Comparison of ENCODE assay signal across 8 cellular contexts in genomic region chr12:2890388-2891239, GRCh38. TPM values are rescaled to one million over a fixed set of nuclear protein-coding genes. Genes with fewer than 3 reads are reported as not detected.
DNase-seq lines count a peak whose midpoint lies in the region; FAIRE-seq and TF ChIP-seq lines count a peak whose summit lies in the region.

TULP3 (plus strand) TSS chr12:2890891; CDS start chr12:2890948, 57 bp downstream.

- H3F3A ChIP-seq in Loucy (ENCODE audit: low read depth) (0 out of 2 replicates have a peak, but pooled peaks cover 2% of the 10 kb centered on the region), neural cell (ENCODE audit: insufficient read depth, low read length, poor library complexity, severe bottlenecking) (peaks cover 4% of the 10 kb centered on the region)

- H3K4me3 ChIP-seq in Loucy (ENCODE audit: low read length, poor library complexity, severe bottlenecking) = peak within 1 kb of the TSS; percentile 89
- H3K4me3 ChIP-seq in fibroblast of villous mesenchyme (ENCODE audit: low read depth, low read length) = peak within 1 kb of the TSS; percentile 87
- H3K4me3 ChIP-seq in neural cell (ENCODE audit: low read length) = peak within 1 kb of the TSS; percentile 84
- H3K4me3 ChIP-seq in stomach = peak within 1 kb of the TSS; percentile 73 to 97 (median 88)

- TF ChIP-seq POLR2A in H54 (IDR thresholded peaks at IDR 0.05; ENCODE audit: low read depth, low read length) (peak; percentile 92), stomach (IDR thresholded peaks at IDR 0.05) (peak in 2 of 4 donors; percentile 2 to 84)

- DNase-seq in ELR (ENCODE audit: low read depth) (peak; percentile 99), H54 (ENCODE audit: insufficient read length, low spot score) (peak; percentile 93), SHP77 (lab: John Stamatoyannopoulos, UW) (peak; percentile 86 to 88), activated gamma-delta T cell treated with Interleukin-2 at 50 U/mL for 16 hours (peak; percentile 99), fibroblast of villous mesenchyme (ENCODE audit: low read depth) (peak; percentile 98), stomach (peak; percentile 99)

- H3K79me2 ChIP-seq in Loucy (ENCODE audit: insufficient read depth, low read length) (peaks cover 11% of the 10 kb centered on the region), neural cell (replicated peaks; ENCODE audit: insufficient read depth, low read length) (peaks cover 11% of the 10 kb centered on the region)

- H3K36me3 ChIP-seq in Loucy (ENCODE audit: insufficient read depth, low read length) (peaks cover 9% of the 10 kb centered on the region; the same call in 1 of the 2 replicates), neural cell (ENCODE audit: insufficient read depth, low read length) (no peaks in the 10 kb centered on the region), stomach (peaks cover 2 to 22% (median 13%) of the 10 kb centered on the region in 4 donors)

- peaks cover 7% of the 10 kb centered on the region for H3K4me1 ChIP-seq in Loucy (ENCODE audit: insufficient read depth, low read length, poor library complexity, severe bottlenecking)
- H3K4me1 ChIP-seq in stomach = peaks cover 8 to 40% (median 24%) of the 10 kb centered on the region in 4 donors

- 0 to 1% (median 0%) methylated on average over 34 to 83 of the region's 83 CpGs for WGBS in stomach, 5 donors

- peak; percentile 83 for FAIRE-seq in H54 (lab: Jason Lieb, UNC)

- no peak for TF ChIP-seq RAD21 in neural cell (conservative IDR thresholded peaks at IDR 0.05)

- H3K9me2 ChIP-seq in Loucy (replicated peaks; ENCODE audit: low read depth, low read length) = no peaks in the 10 kb centered on the region
- no peaks in the 10 kb centered on the region for H3K9me2 ChIP-seq in neural cell (ENCODE audit: insufficient read depth, low read length)

- H3K27ac ChIP-seq in neural cell (ENCODE audit: low read length) = peak within 1 kb of the TSS; percentile 76
- H3K27ac ChIP-seq in stomach = peak within 1 kb of the TSS; percentile 82 to 97 (median 94)

- no peak for TF ChIP-seq EP300 in neural cell (conservative IDR thresholded peaks at IDR 0.05; ENCODE audit: poor library complexity, severe bottlenecking)
- no peak for TF ChIP-seq EP300 in stomach (IDR thresholded peaks at IDR 0.05)

- intact Hi-C loops in stomach (cut with DNase I; ENCODE audit: low total_unique reads) = no loop called here

- no peaks in the 10 kb centered on the region for H3K27me3 ChIP-seq in Loucy (ENCODE audit: insufficient read depth, low read length, poor library complexity, severe bottlenecking)
- no peaks in the 10 kb centered on the region for H3K27me3 ChIP-seq in neural cell (ENCODE audit: insufficient read depth, low read depth, low read length)
- no peaks in the 10 kb centered on the region for H3K27me3 ChIP-seq in stomach

- peak within 1 kb of the TSS; percentile 97 for H2AFZ ChIP-seq in Loucy (ENCODE audit: low read length)
- peak within 1 kb of the TSS; percentile 93 for H2AFZ ChIP-seq in neural cell (ENCODE audit: low read depth, low read length)

- peak within 1 kb of the TSS; percentile 81 for H3K9ac ChIP-seq in Loucy (ENCODE audit: low read depth, low read length, poor library complexity, severe bottlenecking)
- H3K9ac ChIP-seq in neural cell (ENCODE audit: low read length) = peak within 1 kb of the TSS; percentile 76

- TF ChIP-seq CTCF in Loucy (conservative IDR thresholded peaks at IDR 0.05; ENCODE audit: low read length) (no peak), fibroblast of villous mesenchyme (IDR thresholded peaks at IDR 0.05; ENCODE audit: insufficient read depth, low read depth, low read length) (no peak), neural cell (IDR thresholded peaks at IDR 0.05; ENCODE audit: poor library complexity, severe bottlenecking) (peak; percentile 52), stomach (IDR thresholded peaks at IDR 0.05) (no peak)

- H4K20me1 ChIP-seq in Loucy (ENCODE audit: insufficient read depth, low read length, poor library complexity, severe bottlenecking) (no peaks in the 10 kb centered on the region), neural cell (ENCODE audit: insufficient read depth) (no peaks in the 10 kb centered on the region)

- no peaks in the 10 kb centered on the region for H3K9me3 ChIP-seq in Loucy (ENCODE audit: insufficient read depth, low read depth, low read length)
- H3K9me3 ChIP-seq in neural cell (ENCODE audit: low read length) = no peaks in the 10 kb centered on the region
- H3K9me3 ChIP-seq in stomach = no peaks in the 10 kb centered on the region

- H3K4me2 ChIP-seq in Loucy (ENCODE audit: low read depth, low read length, poor library complexity, severe bottlenecking) (peak within 1 kb of the TSS; percentile 88), neural cell (ENCODE audit: low read length) (peak within 1 kb of the TSS; percentile 56)

TF ChIP-seq in neural cell, 6 proteins besides CTCF, POLR2A, EP300 and RAD21:
- TF ChIP-seq, protein P1, sequence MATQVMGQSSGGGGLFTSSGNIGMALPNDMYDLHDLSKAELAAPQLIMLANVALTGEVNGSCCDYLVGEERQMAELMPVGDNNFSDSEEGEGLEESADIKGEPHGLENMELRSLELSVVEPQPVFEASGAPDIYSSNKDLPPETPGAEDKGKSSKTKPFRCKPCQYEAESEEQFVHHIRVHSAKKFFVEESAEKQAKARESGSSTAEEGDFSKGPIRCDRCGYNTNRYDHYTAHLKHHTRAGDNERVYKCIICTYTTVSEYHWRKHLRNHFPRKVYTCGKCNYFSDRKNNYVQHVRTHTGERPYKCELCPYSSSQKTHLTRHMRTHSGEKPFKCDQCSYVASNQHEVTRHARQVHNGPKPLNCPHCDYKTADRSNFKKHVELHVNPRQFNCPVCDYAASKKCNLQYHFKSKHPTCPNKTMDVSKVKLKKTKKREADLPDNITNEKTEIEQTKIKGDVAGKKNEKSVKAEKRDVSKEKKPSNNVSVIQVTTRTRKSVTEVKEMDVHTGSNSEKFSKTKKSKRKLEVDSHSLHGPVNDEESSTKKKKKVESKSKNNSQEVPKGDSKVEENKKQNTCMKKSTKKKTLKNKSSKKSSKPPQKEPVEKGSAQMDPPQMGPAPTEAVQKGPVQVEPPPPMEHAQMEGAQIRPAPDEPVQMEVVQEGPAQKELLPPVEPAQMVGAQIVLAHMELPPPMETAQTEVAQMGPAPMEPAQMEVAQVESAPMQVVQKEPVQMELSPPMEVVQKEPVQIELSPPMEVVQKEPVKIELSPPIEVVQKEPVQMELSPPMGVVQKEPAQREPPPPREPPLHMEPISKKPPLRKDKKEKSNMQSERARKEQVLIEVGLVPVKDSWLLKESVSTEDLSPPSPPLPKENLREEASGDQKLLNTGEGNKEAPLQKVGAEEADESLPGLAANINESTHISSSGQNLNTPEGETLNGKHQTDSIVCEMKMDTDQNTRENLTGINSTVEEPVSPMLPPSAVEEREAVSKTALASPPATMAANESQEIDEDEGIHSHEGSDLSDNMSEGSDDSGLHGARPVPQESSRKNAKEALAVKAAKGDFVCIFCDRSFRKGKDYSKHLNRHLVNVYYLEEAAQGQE (IDR thresholded peaks at IDR 0.05; ENCODE audit: borderline replicate concordance) = peak; percentile 62
- TF ChIP-seq MXI1 (conservative IDR thresholded peaks at IDR 0.05; ENCODE audit: poor library complexity, severe bottlenecking) (peak; percentile 96), TAF1 (IDR thresholded peaks at IDR 0.05; ENCODE audit: low read depth) (no peak), POLR2AphosphoS5 (IDR thresholded peaks at IDR 0.05) (peak; percentile 85), EZH2 (IDR thresholded peaks at IDR 0.05; ENCODE audit: borderline replicate concordance, insufficient read depth, low read length, poor library complexity, severe bottlenecking) (no peak)
TF ChIP-seq in neural cell: peak in this region for 3.

RNA-seq across cellular contexts. Expression of gene TULP3, which starts in this region (rescaled TPM):
- total RNA-seq in fibroblast of villous mesenchyme (39.9 and 41.5 TPM in 2 replicates), stomach (10 to 100 TPM; 10.7 to 73.5 (median 30.3) TPM)
- polyA plus RNA-seq in neural cell (6.5 and 9.3 TPM in 2 replicates), stomach (10 to 100 TPM in 2 of 3 donors, 1 to 10 TPM in 1; 9.2 to 11.7 (median 11.3) TPM)
- polyA minus RNA-seq in neural cell = 9.8 and 10.2 TPM in 2 replicates

Comparison
In these comparisons a context has a peak if more than half of its experiments do, and no peak if none do; other contexts are left out.
1. Peak in every context shown above with its lines: DNase-seq, H3K4me3 ChIP-seq and H3K27ac ChIP-seq.